Comparison of ENCODE assay signal across 8 cellular contexts in genomic region chr4:39527296-39528055, GRCh38. TPM values are rescaled to one million over a fixed set of nuclear protein-coding genes. Genes with fewer than 3 reads are reported as not detected.
A peak's percentile ranks its signal among the peaks of the same experiment; 100 is the strongest.
DNase-seq lines count a peak whose midpoint lies in the region; ATAC-seq and TF ChIP-seq lines count a peak whose summit lies in the region.

UGDH (minus strand) TSS chr4:39527439; CDS start chr4:39521512, 5,927 bp downstream.

- H3K36me3 ChIP-seq in right atrium auricular region: no peaks in the 10 kb centered on the region
- no peaks in the 10 kb centered on the region for H3K36me3 ChIP-seq in uterus

- intact Hi-C loops in T-helper 2 cell treated with Interferon-gamma antibody and Interleukin-4, amounts not matched to agents 100 ng/mL and 5 ng/mL, for 36 hours (cut with micrococcal nuclease): loop anchor here (1.0 to 10.0 kb wide), 8 partner anchors 69 to 527 kb away; partner anchors contain the start of genes PDS5A, RPL9, SMIM14 and UBE2K
- intact Hi-C loops in uterus (cut with DNase I; ENCODE audit: low total_unique reads): loop anchor here (5.0 to 10.0 kb wide), 2 partner anchors 110 to 167 kb away; partner anchors contain the start of genes SMIM14 and UBE2K

- ATAC-seq in GM18499 (IDR thresholded peaks at IDR 0.05; ENCODE audit: insufficient read depth, unreplicated experiment) (peak; percentile 75), HG02943 (IDR thresholded peaks at IDR 0.05; ENCODE audit: low read depth, unreplicated experiment) (peak; percentile 93)

- peak within 1 kb of the TSS; percentile 96 to 98 for H3K27ac ChIP-seq in right atrium auricular region
- peak within 1 kb of the TSS; percentile 95 for H3K27ac ChIP-seq in uterus

- H3K4me3 ChIP-seq in right atrium auricular region: peak within 1 kb of the TSS; percentile 86 to 89
- peak within 1 kb of the TSS; percentile 71 to 80 for H3K4me3 ChIP-seq in uterus

- DNase-seq in NCI-H187 treated with DMSO at 0.1 percent for 48 hours (lab: John Stamatoyannopoulos, UW) (peak; percentile 94), anterior cingulate cortex (lab: John Stamatoyannopoulos, UW) (peak; percentile 56 to 99 (median 95)), right atrium auricular region (ENCODE audit: low spot score) (peak; percentile 95), pulmonary artery endothelial cell (ENCODE audit: low read depth, low spot score) (peak; percentile 96), uterus (peak; percentile 97)

- H3K27me3 ChIP-seq in right atrium auricular region (no peaks in the 10 kb centered on the region), uterus (no peaks in the 10 kb centered on the region)

- peak; percentile 84 to 98 for TF ChIP-seq POLR2A in uterus (IDR thresholded peaks at IDR 0.05)

- peaks cover 0 to 18% of the 10 kb centered on the region in 2 donors for H3K4me1 ChIP-seq in right atrium auricular region
- peaks cover 0 to 5% of the 10 kb centered on the region in 2 donors for H3K4me1 ChIP-seq in uterus

- TF ChIP-seq CTCF in right atrium auricular region (IDR thresholded peaks at IDR 0.05) (no peak), uterus (IDR thresholded peaks at IDR 0.05) (peak in 1 of 4 experiments; percentile 13)

- no peaks in the 10 kb centered on the region for H3K9me3 ChIP-seq in right atrium auricular region
- H3K9me3 ChIP-seq in uterus: no peaks in the 10 kb centered on the region

RNA-seq across cellular contexts. Expression of gene UGDH, which starts in this region (rescaled TPM):
- total RNA-seq in T-helper 2 cell treated with Interferon-gamma antibody and Interleukin-4, amounts not matched to agents 100 ng/mL and 5 ng/mL, for 36 hours: 24.2 and 25.9 TPM in 2 replicates
- 10 to 100 TPM; 12.2 to 34.7 TPM for total RNA-seq in right atrium auricular region
- total RNA-seq in pulmonary artery endothelial cell: 81.4 and 110 TPM in 2 replicates
- total RNA-seq in uterus: 100 to 1,000 TPM in 1 of 4 donors, 10 to 100 TPM in 3; 36.4 to 192 (median 48.9) TPM

Comparison
In these comparisons a context has a peak if more than half of its experiments do, and no peak if none do; other contexts are left out.
1. Peak in every context shown above with its lines: DNase-seq, ATAC-seq, H3K4me3 ChIP-seq and H3K27ac ChIP-seq.